7 cellular contexts compared by ENCODE assay signal in genomic region chr9:19378154-19378553, GRCh38.
DNase-seq lines count a peak whose midpoint lies in the region; ATAC-seq and TF ChIP-seq lines count a peak whose summit lies in the region.

No MANE protein-coding gene starts in this region.

- H3K27ac ChIP-seq in parathyroid adenoma, result no peak overlapping the region

- peaks cover 38 to 40% of the 10 kb centered on the region in 2 donors for H3K4me1 Mint-ChIP-seq in effector memory CD8-positive, alpha-beta T cell (ENCODE audit: low read depth in 2 of 2)

- H3K27ac Mint-ChIP-seq in effector memory CD8-positive, alpha-beta T cell, result peak overlapping the region; percentile 97 to 99

- H3K36me3 ChIP-seq in GM06990 (ENCODE audit: control insufficient read depth, insufficient read depth, low read length) (peaks cover 16% of the 10 kb centered on the region), NT2/D1 (ENCODE audit: insufficient read depth, insufficient read length, low read length) (peaks cover 59% of the 10 kb centered on the region), parathyroid adenoma (ENCODE audit: control insufficient read depth, insufficient read depth, low read length) (no peaks in the 10 kb centered on the region)

- no peaks in the 10 kb centered on the region for H3K9me3 ChIP-seq in NT2/D1 (ENCODE audit: insufficient read depth, low read length)
- H3K9me3 ChIP-seq in parathyroid adenoma (ENCODE audit: control insufficient read depth, low read length), result no peaks in the 10 kb centered on the region

- H3K27me3 Mint-ChIP-seq in effector memory CD8-positive, alpha-beta T cell, result no peaks in the 10 kb centered on the region

- H3K4me2 ChIP-seq in parathyroid adenoma (ENCODE audit: low read length), result peak overlapping the region; percentile 72

- peaks cover 78% of the 10 kb centered on the region for H3K36me3 Mint-ChIP-seq in effector memory CD8-positive, alpha-beta T cell (ENCODE audit: insufficient read depth)

- no peaks in the 10 kb centered on the region for H3K27me3 ChIP-seq in GM06990 (replicated peaks; ENCODE audit: control insufficient read depth, insufficient read depth, low read length)
- no peaks in the 10 kb centered on the region for H3K27me3 ChIP-seq in NT2/D1 (ENCODE audit: insufficient read depth, insufficient read length)
- H3K27me3 ChIP-seq in parathyroid adenoma (ENCODE audit: control insufficient read depth, insufficient read depth, low read length), result no peaks in the 10 kb centered on the region

- no peaks in the 10 kb centered on the region for H3K4me1 ChIP-seq in NT2/D1 (ENCODE audit: insufficient read depth, insufficient read length)
- no peaks in the 10 kb centered on the region for H3K4me1 ChIP-seq in parathyroid adenoma

- no peak overlapping the region for H2AFZ ChIP-seq in parathyroid adenoma

- TF ChIP-seq CTCF in GM06990 (IDR thresholded peaks at IDR 0.05; ENCODE audit: insufficient read depth, low read length, poor library complexity, severe bottlenecking), result no peak
- TF ChIP-seq CTCF in parathyroid adenoma (IDR thresholded peaks at IDR 0.05), result no peak

- H3K9me3 Mint-ChIP-seq in effector memory CD8-positive, alpha-beta T cell, result peaks cover 0 to 1% of the 10 kb centered on the region in 2 donors

- ATAC-seq in effector memory CD8-positive, alpha-beta T cell (replicated peaks), result no peak
- ATAC-seq in HG02763 (IDR thresholded peaks at IDR 0.05; ENCODE audit: unreplicated experiment), result no peak
- no peak for ATAC-seq in GM19467 (IDR thresholded peaks at IDR 0.05; ENCODE audit: unreplicated experiment)

- H3K4me3 ChIP-seq in GM06990 (replicated peaks; ENCODE audit: low read depth, low read length) (peak overlapping the region; percentile 97), NT2/D1 (ENCODE audit: insufficient read length, low read depth) (peak overlapping the region; percentile 98), parathyroid adenoma (ENCODE audit: low read depth, low read length) (no peak overlapping the region)

- DNase-seq in GM06990 (ENCODE audit: extremely low read depth, insufficient read length) (no peak), NT2/D1 (ENCODE audit: low read depth, low spot score) (no peak)
- no peak for DNase-seq in effector memory CD8-positive, alpha-beta T cell
- DNase-seq in stimulated activated naive CD4-positive, alpha-beta T cell treated with Interleukin-2 at 50 U/mL for 16 hours (lab: John Stamatoyannopoulos, UW), result no peak

- H3K9ac ChIP-seq in NT2/D1 (ENCODE audit: insufficient read length, low read depth) (peak overlapping the region; percentile 99), parathyroid adenoma (no peak overlapping the region)

- no peaks in the 10 kb centered on the region for H3K79me2 ChIP-seq in parathyroid adenoma

- H3K4me3 Mint-ChIP-seq in effector memory CD8-positive, alpha-beta T cell, result peak overlapping the region; percentile 91
